In genomic region chr10:43352951-43353350, GRCh38 we compare ENCODE assay signal across 17 cellular contexts. TPM values are rescaled to one million over a fixed set of nuclear protein-coding genes. Genes with fewer than 3 reads are reported as not detected.
"Had no signal": no experiment of that assay in that cellular context is flagged by ENCODE, and none has a peak within 500 bp of the region (broad histone marks: within the 10 kb centered on the region; RNA-seq: fewer than 3 reads in every experiment).

No MANE protein-coding gene starts in this region.

- H3K27ac ChIP-seq: cardiac muscle cell, colonic mucosa, gastrocnemius medialis, heart right ventricle, left ventricle myocardium inferior, right lobe of liver had no signal

- H3K27me3 ChIP-seq: cardiac muscle cell, colonic mucosa, right lobe of liver had no signal

- DNase-seq: activated B cell treated with CpG ODN at 0.5 μM for 24 hours; activated CD4-positive, alpha-beta T cell treated with anti-CD3 and anti-CD28 coated beads, Interleukin-2, amount 10 ng/mL, durations not matched to agents 24 days and 14 days; activated naive CD4-positive, alpha-beta T cell treated with Interleukin-2 at 50 U/mL for 16 hours; colonic mucosa; effector CD8-positive, alpha-beta T cell; gastrocnemius medialis; heart right ventricle; left ventricle myocardium inferior; occipital lobe; right lobe of liver; stimulated activated CD4-positive, alpha-beta T cell treated with anti-CD3 and anti-CD28 coated beads, Interleukin-1b, Interleukin-23, amount 100 ng/mL, for 48 hours had no signal

- H3K36me3 ChIP-seq: cardiac muscle cell, colonic mucosa, gastrocnemius medialis, heart right ventricle, left ventricle myocardium inferior, prostate gland, right lobe of liver, tibial nerve had no signal

- H3K4me1 ChIP-seq: colonic mucosa, gastrocnemius medialis, right lobe of liver had no signal

- H3K9me3 ChIP-seq: colonic mucosa, gastrocnemius medialis, heart right ventricle, left ventricle myocardium inferior, prostate gland, right lobe of liver, tibial nerve had no signal

- H3K4me3 ChIP-seq: cardiac muscle cell, colonic mucosa, gastrocnemius medialis, heart right ventricle, left ventricle myocardium inferior, prostate gland, right lobe of liver, tibial nerve had no signal

RNA-seq across cellular contexts. Expression of gene FXYD4, which starts 18.5 kb away (rescaled TPM):
- total RNA-seq: activated B cell treated with CpG ODN at 0.5 μM for 24 hours; activated CD4-positive, alpha-beta T cell treated with anti-CD3 and anti-CD28 coated beads, Interleukin-2, amount 10 ng/mL, durations not matched to agents 24 days and 14 days; cardiac muscle cell; gastrocnemius medialis; left ventricle myocardium inferior; natural killer cell treated with Interleukin-12 subunit alpha and Interleukin-12 subunit beta and Interleukin-15 and Interleukin-18, amount 100 ng/mL, for 72 hours; occipital lobe; prostate gland; right lobe of liver; subcutaneous adipose tissue; tibial nerve had no signal
- polyA plus RNA-seq: cardiac muscle cell, heart right ventricle, keratinocyte had no signal
